19 cellular contexts compared by ENCODE assay signal in the genomic region with DNA sequence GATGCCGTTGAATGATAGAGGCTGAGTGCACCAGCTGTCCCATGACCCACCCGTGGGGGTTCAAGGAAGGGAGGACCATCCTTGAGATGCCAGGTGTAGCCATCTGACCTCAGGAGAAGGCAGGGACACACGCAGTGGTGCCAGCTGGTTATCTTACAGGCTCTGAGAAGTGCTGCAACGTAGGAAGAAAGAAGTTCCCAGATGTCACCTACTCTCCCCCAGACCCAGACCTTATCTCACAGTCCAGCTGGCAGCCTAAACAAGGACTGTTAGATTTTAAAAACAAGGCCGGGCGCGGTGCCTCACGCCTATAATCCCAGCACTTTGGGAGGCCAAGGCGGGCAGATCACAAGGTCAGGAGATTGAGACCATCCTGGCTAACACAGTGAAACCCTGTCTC.
"Had no signal": no experiment of that assay in that cellular context is flagged by ENCODE, and none has a peak within 500 bp of the region (broad histone marks: within the 10 kb centered on the region; RNA-seq: fewer than 3 reads in every experiment).

No MANE protein-coding gene starts in this region.

- H3K27ac ChIP-seq: dorsolateral prefrontal cortex, neural progenitor cell, pancreas had no signal

- H3K4me1 ChIP-seq: pancreas had no signal

- H2AFZ ChIP-seq: neural progenitor cell had no signal

- DNase-seq: dorsolateral prefrontal cortex; effector CD8-positive, alpha-beta T cell; foreskin melanocyte; head of caudate nucleus; hippocampal formation; left colon; left ventricle myocardium superior; mesenchymal stem cell; midbrain; nucleus accumbens; pancreas; right cardiac atrium; stimulated activated CD4-positive, alpha-beta T cell treated with anti-CD3 and anti-CD28 coated beads, Interleukin-2, amount 100 ng/mL, for 48 hours; stimulated activated naive CD4-positive, alpha-beta T cell treated with Interleukin-2 at 50 U/mL for 16 hours had no signal

- FAIRE-seq: pancreas, urothelium cell line had no signal

- H3K36me3 ChIP-seq: neural progenitor cell, pancreas had no signal

- H3K4me2 ChIP-seq: neural progenitor cell, smooth muscle cell had no signal

- H3K9ac ChIP-seq: neural progenitor cell had no signal

- ATAC-seq: left colon; left ventricle myocardium superior; natural killer cell treated with Interleukin-12 subunit alpha and Interleukin-12 subunit beta and Interleukin-15 and Interleukin-18, amount 100 ng/mL, for 72 hours; pancreas; right cardiac atrium had no signal

- H3K4me3 ChIP-seq: dorsolateral prefrontal cortex, lung, neural progenitor cell, pancreas, smooth muscle cell had no signal

- H3K9me3 ChIP-seq: pancreas had no signal

- H3K27me3 ChIP-seq: dorsolateral prefrontal cortex, neural progenitor cell, pancreas had no signal
